8 cellular contexts compared by ENCODE assay signal in genomic region chr1:98870959-98871903, GRCh38.
DNase-seq lines count a peak whose midpoint lies in the region; ATAC-seq lines count a peak whose summit lies in the region.

No MANE protein-coding gene starts in this region.

- peak; percentile 22 for DNase-seq in NCI-H226
- DNase-seq in activated naive CD4-positive, alpha-beta T cell treated with anti-CD3 and anti-CD28 coated beads, Interleukin-2, amount 10 ng/mL, durations not matched to agents 7 days and 5 days, result peak; percentile 61
- peak; percentile 20 for DNase-seq in stimulated activated CD4-positive, alpha-beta T cell treated with anti-CD3 and anti-CD28 coated beads, Interleukin-15, amount 100 ng/mL, for 24 hours
- DNase-seq in DMS 273 (lab: John Stamatoyannopoulos, UW; ENCODE audit: unreplicated experiment), result no peak
- no peak for DNase-seq in putamen (ENCODE audit: low spot score)
- DNase-seq in cortex of kidney (lab: John Stamatoyannopoulos, UW), result no peak

- H3K4me1 Mint-ChIP-seq in activated naive CD4-positive, alpha-beta T cell treated with anti-CD3 and anti-CD28 coated beads, Interleukin-2, amount 10 ng/mL, durations not matched to agents 7 days and 5 days, result peaks cover 36% of the 10 kb centered on the region

- peaks cover 39% of the 10 kb centered on the region for H3K9me3 Mint-ChIP-seq in activated naive CD4-positive, alpha-beta T cell treated with anti-CD3 and anti-CD28 coated beads, Interleukin-2, amount 10 ng/mL, durations not matched to agents 7 days and 5 days

- H3K4me3 Mint-ChIP-seq in activated naive CD4-positive, alpha-beta T cell treated with anti-CD3 and anti-CD28 coated beads, Interleukin-2, amount 10 ng/mL, durations not matched to agents 7 days and 5 days, result peak overlapping the region; percentile 65

- H3K27me3 Mint-ChIP-seq in activated naive CD4-positive, alpha-beta T cell treated with anti-CD3 and anti-CD28 coated beads, Interleukin-2, amount 10 ng/mL, durations not matched to agents 7 days and 5 days, result no peaks in the 10 kb centered on the region

- peaks cover 29% of the 10 kb centered on the region for H3K36me3 Mint-ChIP-seq in activated naive CD4-positive, alpha-beta T cell treated with anti-CD3 and anti-CD28 coated beads, Interleukin-2, amount 10 ng/mL, durations not matched to agents 7 days and 5 days

- CTCF ChIA-PET in activated naive CD4-positive, alpha-beta T cell treated with anti-CD3 and anti-CD28 coated beads, Interleukin-2, amount 10 ng/mL, durations not matched to agents 7 days and 5 days (lab: Charles Lee), result interaction anchor here (0.9 to 1.6 kb wide), 3 partner anchors 74 to 145 kb away, joined by 3 to 4 read pairs (median 3); no protein-coding TSS in a partner anchor

- ATAC-seq in GM18858 (IDR thresholded peaks at IDR 0.05; ENCODE audit: unreplicated experiment) (peak; percentile 99), HG02642 (IDR thresholded peaks at IDR 0.05; ENCODE audit: poor library complexity, unreplicated experiment) (peak; percentile 97)

- peak overlapping the region; percentile 98 for H3K27ac Mint-ChIP-seq in activated naive CD4-positive, alpha-beta T cell treated with anti-CD3 and anti-CD28 coated beads, Interleukin-2, amount 10 ng/mL, durations not matched to agents 7 days and 5 days

Comparison
In these comparisons a context has a peak if more than half of its experiments do, and no peak if none do; other contexts are left out.
1. DNase-seq: peak in NCI-H226 (single experiment), activated naive CD4-positive, alpha-beta T cell treated with anti-CD3 and anti-CD28 coated beads, Interleukin-2, amount 10 ng/mL, durations not matched to agents 7 days and 5 days (single experiment) and stimulated activated CD4-positive, alpha-beta T cell treated with anti-CD3 and anti-CD28 coated beads, Interleukin-15, amount 100 ng/mL, for 24 hours (single experiment); none in DMS 273 (single experiment), putamen (single experiment) and cortex of kidney (single experiment).